In the genomic region with DNA sequence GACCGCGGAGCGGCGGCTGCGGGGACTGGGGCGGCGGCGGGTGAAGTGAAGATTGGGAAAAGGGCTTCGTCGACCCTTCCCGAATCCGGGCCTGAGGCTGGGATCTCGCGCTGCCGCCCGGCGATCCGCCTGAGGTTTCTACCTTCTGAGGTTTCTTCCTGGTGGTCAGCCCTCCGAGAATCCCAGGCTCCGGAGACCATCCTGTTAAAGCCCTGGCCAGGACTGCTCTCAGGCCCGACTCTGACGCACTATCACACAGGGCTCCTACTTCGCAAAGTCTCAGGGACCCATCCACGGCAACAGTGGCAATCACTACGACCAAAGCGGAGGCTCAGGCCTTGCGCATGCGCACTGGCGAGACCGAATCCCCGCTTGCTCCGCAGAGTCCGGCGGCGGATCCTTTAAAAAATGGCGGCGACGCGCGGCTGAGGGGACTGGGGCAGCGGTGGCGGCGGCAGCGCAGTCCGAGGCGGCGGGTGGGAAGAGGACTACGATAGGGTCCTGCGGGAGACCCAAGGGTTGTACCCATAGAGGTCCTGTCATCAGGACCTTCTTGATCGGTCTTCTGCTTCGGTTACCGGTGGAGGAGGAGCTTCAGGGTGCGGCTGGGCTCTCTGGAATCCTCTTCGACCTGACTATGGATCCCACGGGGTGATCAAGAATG, we compare ENCODE assay signal across 8 cellular contexts.
DNase-seq lines count a peak whose midpoint lies in the region; ATAC-seq and TF ChIP-seq lines count a peak whose summit lies in the region.
"Not testable (repeated sequence)": the region's sequence is repeated elsewhere in the genome, so short reads cannot be mapped to it uniquely, and the experiment has no call there.

No MANE protein-coding gene starts in this region.

- H3K36me3 Mint-ChIP-seq in effector memory CD8-positive, alpha-beta T cell (ENCODE audit: insufficient read depth) = peaks cover 21% of the 10 kb centered on the region

- TF ChIP-seq RAD21 in Ishikawa (IDR thresholded peaks at IDR 0.05; ENCODE audit: low read depth) = not testable (repeated sequence)

- H3K4me3 Mint-ChIP-seq in effector memory CD8-positive, alpha-beta T cell = peak overlapping the region; percentile 82 to 89

- not testable (repeated sequence) for H3K9me3 Mint-ChIP-seq in effector memory CD8-positive, alpha-beta T cell

- peak; percentile 73 for ATAC-seq in GM19455 (IDR thresholded peaks at IDR 0.05; ENCODE audit: unreplicated experiment)
- ATAC-seq in effector memory CD8-positive, alpha-beta T cell (replicated peaks) = peak; percentile 55

- peaks cover 10 to 18% of the 10 kb centered on the region in 2 donors for H3K4me1 Mint-ChIP-seq in effector memory CD8-positive, alpha-beta T cell (ENCODE audit: low read depth in 2 of 2)

- not testable (repeated sequence) for TF ChIP-seq EP300 in Ishikawa (IDR thresholded peaks at IDR 0.05; ENCODE audit: borderline replicate concordance)

- peaks cover 49 to 64% of the 10 kb centered on the region in 2 donors for H3K27me3 Mint-ChIP-seq in effector memory CD8-positive, alpha-beta T cell

- peak overlapping the region; percentile 72 to 90 for H3K27ac Mint-ChIP-seq in effector memory CD8-positive, alpha-beta T cell

- DNase-seq in CD1c-positive myeloid dendritic cell (ENCODE audit: extremely low spot score) (peak; percentile 77), activated T-cell treated with anti-CD3 and anti-CD28 coated beads for 24 hours (ENCODE audit: low read depth) (peak; percentile 77), middle frontal gyrus (ENCODE audit: extremely low spot score, low spot score) (peak; percentile 72)
- DNase-seq in effector memory CD8-positive, alpha-beta T cell = peak; percentile 48 to 51 (median 50)
- peak; percentile 55 for DNase-seq in stimulated activated CD8-positive, alpha-beta memory T cell treated with anti-CD3 and anti-CD28 coated beads, Interleukin-12 subunit alpha, Interleukin-12 subunit beta, amount 100 ng/mL, for 4 hours (ENCODE audit: low read depth)

TF ChIP-seq in Ishikawa, 13 proteins besides CTCF, POLR2A, EP300 and RAD21:
- TF ChIP-seq, protein P1, sequence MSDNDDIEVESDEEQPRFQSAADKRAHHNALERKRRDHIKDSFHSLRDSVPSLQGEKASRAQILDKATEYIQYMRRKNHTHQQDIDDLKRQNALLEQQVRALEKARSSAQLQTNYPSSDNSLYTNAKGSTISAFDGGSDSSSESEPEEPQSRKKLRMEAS (IDR thresholded peaks at IDR 0.05) = peak; percentile 45; the same call in 1 of the 2 replicates
- TF ChIP-seq TAF1 (IDR thresholded peaks at IDR 0.05; ENCODE audit: low read depth) (peak; percentile 78), YY1 (IDR thresholded peaks at IDR 0.05; ENCODE audit: low read depth) (peak; percentile 90)

TF ChIP-seq in PFSK-1, 5 proteins besides CTCF, POLR2A, EP300 and RAD21:
- peak; percentile 25; the same call in 1 of the 2 replicates for TF ChIP-seq POLR2AphosphoS5 (IDR thresholded peaks at IDR 0.05; ENCODE audit: low read depth, low read length)

Comparison
In these comparisons a context has a peak if more than half of its experiments do, and no peak if none do; other contexts are left out.
1. Peak in every context shown above with its lines: DNase-seq and ATAC-seq.